ENCODE assay signal across 19 cellular contexts in the genomic region with DNA sequence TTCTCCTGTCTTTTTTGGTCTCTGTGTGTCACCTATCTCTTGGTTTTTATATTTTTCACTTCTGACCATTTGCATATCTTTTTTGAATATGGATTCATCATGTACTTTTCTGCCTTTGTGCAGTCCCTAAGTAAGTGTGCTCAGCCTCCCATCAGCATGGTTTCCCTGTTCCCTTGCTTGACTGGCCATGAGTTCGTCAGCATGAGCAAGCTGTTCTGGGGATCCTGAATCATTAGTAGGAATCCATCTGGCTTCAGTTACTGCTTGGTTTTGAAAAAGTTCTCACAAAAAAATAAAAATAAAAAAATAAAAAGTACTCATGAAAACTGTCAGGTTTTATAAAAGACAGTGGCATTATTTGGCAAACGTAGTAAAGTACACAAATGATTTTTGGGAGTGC.
DNase-seq lines count a peak whose midpoint lies in the region; ATAC-seq and TF ChIP-seq lines count a peak whose summit lies in the region.
"Had no signal": no experiment of that assay in that cellular context is flagged by ENCODE, and none has a peak within 500 bp of the region (broad histone marks: within the 10 kb centered on the region; RNA-seq: fewer than 3 reads in every experiment).

No MANE protein-coding gene starts in this region.

- in situ Hi-C loops in gastrocnemius medialis (cut with MboI; ENCODE audit: low sequenced_read_pairs in 4 of 4), result no loop called here

- no peak for ATAC-seq in gastrocnemius medialis
- ATAC-seq: activated naive CD8-positive, alpha-beta T cell treated with anti-CD3 and anti-CD28 coated beads, Interleukin-2, amount 50 U/mL, for 24 hours; mucosa of descending colon; sciatic nerve had no signal

- intact Hi-C loops in gastrocnemius medialis (cut with DNase I; ENCODE audit: low total_unique reads) (no loop called here), adrenal gland (cut with DNase I) (no loop called here), vagina (cut with DNase I) (no loop called here)

- H3K27me3 ChIP-seq in gastrocnemius medialis (no peaks in the 10 kb centered on the region), adrenal gland (no peaks in the 10 kb centered on the region), vagina (no peaks in the 10 kb centered on the region)
- H3K27me3 ChIP-seq: neutrophil, SJSA1, testis had no signal

- peak; percentile 51 for DNase-seq in DMS 273 (lab: John Stamatoyannopoulos, UW; ENCODE audit: unreplicated experiment)
- DNase-seq in DMS 273 treated with DMSO at 0.1 percent for 48 hours (lab: John Stamatoyannopoulos, UW), result no peak
- DNase-seq in RPMI7951 (ENCODE audit: low read depth), result peak; percentile 6
- DNase-seq in epithelial cell of proximal tubule (ENCODE audit: low read depth), result peak; percentile 20
- no peak for DNase-seq in gastrocnemius medialis
- no peak for DNase-seq in adrenal gland
- no peak for DNase-seq in DMS53 treated with DMSO at 0.1 percent for 48 hours (lab: John Stamatoyannopoulos, UW; ENCODE audit: unreplicated experiment)
- DNase-seq in vagina (ENCODE audit: extremely low spot score in 2 of 2), result no peak
- DNase-seq: activated CD4-positive, alpha-beta T cell treated with anti-CD3 and anti-CD28 coated beads, Interleukin-2, amount 50 U/mL, for 4 hours; activated naive CD8-positive, alpha-beta T cell treated with anti-CD3 and anti-CD28 coated beads, Interleukin-2, amount 50 U/mL, for 24 hours; GF-D8; mucosa of descending colon; NCI-H1092; stimulated activated CD4-positive, alpha-beta T cell treated with anti-CD3 and anti-CD28 coated beads, Interleukin-4, amount 100 ng/mL, for 24 hours; testis had no signal

- WGBS in adrenal gland, 4 donors, result 79 to 88% (median 80%) methylated on average over 2 of the region's 2 CpGs

- peaks cover 2 to 8% of the 10 kb centered on the region in 2 donors for H3K4me1 ChIP-seq in gastrocnemius medialis
- no peaks in the 10 kb centered on the region for H3K4me1 ChIP-seq in adrenal gland (replicated peaks in 1 of 2)
- peaks cover 6% of the 10 kb centered on the region for H3K4me1 ChIP-seq in vagina
- H3K4me1 ChIP-seq: SJSA1, testis had no signal

- H3K36me3 ChIP-seq in gastrocnemius medialis (no peaks in the 10 kb centered on the region), adrenal gland (replicated peaks in 1 of 2) (no peaks in the 10 kb centered on the region), vagina (no peaks in the 10 kb centered on the region)
- H3K36me3 ChIP-seq: neutrophil, SJSA1 had no signal

- H3K4me3 ChIP-seq in epithelial cell of proximal tubule (ENCODE audit: low read depth, low read length), result no peak overlapping the region
- H3K4me3 ChIP-seq in gastrocnemius medialis, result no peak overlapping the region
- no peak overlapping the region for H3K4me3 ChIP-seq in adrenal gland
- H3K4me3 ChIP-seq in vagina, result no peak overlapping the region
- H3K4me3 ChIP-seq: mucosa of descending colon, SJSA1, testis had no signal

- no peak for TF ChIP-seq CTCF in epithelial cell of proximal tubule (conservative IDR thresholded peaks at IDR 0.05; ENCODE audit: low read depth, low read length)
- no peak for TF ChIP-seq CTCF in gastrocnemius medialis (IDR thresholded peaks at IDR 0.05 in 4 of 5, conservative IDR thresholded peaks at IDR 0.05 in 1 of 5)
- TF ChIP-seq CTCF in adrenal gland (IDR thresholded peaks at IDR 0.05), result no peak
- TF ChIP-seq CTCF in vagina (IDR thresholded peaks at IDR 0.05), result no peak

- no peak for TF ChIP-seq POLR2A in gastrocnemius medialis (IDR thresholded peaks at IDR 0.05)
- no peak for TF ChIP-seq POLR2A in adrenal gland (IDR thresholded peaks at IDR 0.05)
- no peak for TF ChIP-seq POLR2A in vagina (IDR thresholded peaks at IDR 0.05)

- peak overlapping the region in 3 of 4 donors; percentile 7 to 26 (median 20) for H3K27ac ChIP-seq in gastrocnemius medialis
- no peak overlapping the region for H3K27ac ChIP-seq in adrenal gland
- H3K27ac ChIP-seq in vagina, result no peak overlapping the region
- H3K27ac ChIP-seq: 22Rv1, neutrophil, SJSA1, testis had no signal

- H3K9me3 ChIP-seq in gastrocnemius medialis (no peaks in the 10 kb centered on the region), adrenal gland (replicated peaks in 1 of 3) (no peaks in the 10 kb centered on the region), vagina (no peaks in the 10 kb centered on the region)
- H3K9me3 ChIP-seq: mucosa of descending colon, neutrophil, SJSA1, testis had no signal

Comparison
In these comparisons a context has a peak if more than half of its experiments do, and no peak if none do; other contexts are left out.
1. DNase-seq: peak in DMS 273 (single experiment), RPMI7951 (single experiment) and epithelial cell of proximal tubule (single experiment); none in DMS 273 treated with DMSO at 0.1 percent for 48 hours (single experiment), gastrocnemius medialis (0 of 2), adrenal gland (0 of 7), DMS53 treated with DMSO at 0.1 percent for 48 hours (single experiment) and vagina (0 of 2).
2. H3K27ac ChIP-seq: peak in gastrocnemius medialis (3 of 4); none in adrenal gland (0 of 5) and vagina (single experiment).